Comparison of ENCODE assay signal across 22 cellular contexts in the genomic region with DNA sequence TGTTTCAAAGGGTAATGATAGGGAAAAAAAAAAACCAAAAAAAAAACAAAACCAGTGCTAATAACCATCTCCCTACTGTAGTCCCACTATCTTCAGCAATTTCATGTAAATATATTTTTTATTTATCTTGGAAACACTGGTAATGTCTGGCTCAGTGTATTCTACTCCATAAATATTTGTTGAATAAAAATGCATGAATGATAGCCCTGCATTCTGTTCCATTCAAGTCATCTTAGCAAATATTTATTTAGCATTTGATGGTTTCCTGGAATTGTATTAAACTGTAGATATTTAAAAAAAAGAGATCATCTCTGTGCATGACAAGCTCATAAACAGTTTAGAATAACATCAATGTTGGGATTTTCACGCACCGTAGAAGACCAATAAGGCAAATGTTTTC. TPM values are rescaled to one million over a fixed set of nuclear protein-coding genes. Genes with fewer than 3 reads are reported as not detected.
"Had no signal": no experiment of that assay in that cellular context is flagged by ENCODE, and none has a peak within 500 bp of the region (broad histone marks: within the 10 kb centered on the region; RNA-seq: fewer than 3 reads in every experiment).

No MANE protein-coding gene starts in this region.

- ATAC-seq: gastrocnemius medialis, heart right ventricle, left colon, right lobe of liver, upper lobe of right lung had no signal

- H3K4me1 Mint-ChIP-seq: activated B cell treated with CpG ODN at 0.5 μM for 24 hours had no signal

- H3K27ac ChIP-seq: gastrocnemius medialis, heart right ventricle, neural progenitor cell, ovary, right lobe of liver, stomach, testis, upper lobe of right lung had no signal

- H3K27ac Mint-ChIP-seq: activated B cell treated with CpG ODN at 0.5 μM for 24 hours, neural progenitor cell had no signal

- DNase-seq: activated B cell treated with CpG ODN at 0.5 μM for 24 hours, dermis blood vessel endothelial cell, gastrocnemius medialis, heart right ventricle, left colon, midbrain, ovary, right lobe of liver, stomach, testis, upper lobe of right lung had no signal

- H3K36me3 Mint-ChIP-seq: neural progenitor cell had no signal

- H3K27me3 Mint-ChIP-seq: activated B cell treated with CpG ODN at 0.5 μM for 24 hours had no signal

- H3K9me3 Mint-ChIP-seq: activated B cell treated with CpG ODN at 0.5 μM for 24 hours, neural progenitor cell had no signal

- H3K9me3 ChIP-seq: gastrocnemius medialis, heart right ventricle, ovary, right lobe of liver, stomach, testis, upper lobe of right lung had no signal

- H3K4me3 Mint-ChIP-seq: activated B cell treated with CpG ODN at 0.5 μM for 24 hours, neural progenitor cell had no signal

- H3K4me3 ChIP-seq: gastrocnemius medialis, heart right ventricle, neural progenitor cell, ovary, right lobe of liver, smooth muscle cell, stomach, testis, upper lobe of right lung had no signal

- H3K4me2 ChIP-seq: neural progenitor cell, smooth muscle cell had no signal

- H3K36me3 ChIP-seq: gastrocnemius medialis, heart right ventricle, neural progenitor cell, ovary, right lobe of liver, stomach, upper lobe of right lung had no signal

- H3K27me3 ChIP-seq: gastrocnemius medialis, heart right ventricle, neural progenitor cell, ovary, right lobe of liver, stomach, testis, upper lobe of right lung had no signal

- H3K4me1 ChIP-seq: gastrocnemius medialis, right lobe of liver, stomach, upper lobe of right lung had no signal

- H2AFZ ChIP-seq: neural progenitor cell had no signal

- H3K9ac ChIP-seq: neural progenitor cell had no signal

RNA-seq across cellular contexts. Expression of gene IL23R, which starts 24.2 kb away (rescaled TPM):
- total RNA-seq: activated B cell treated with CpG ODN at 0.5 μM for 24 hours, astrocyte, bronchial epithelial cell, cerebellum, dermis blood vessel endothelial cell, epithelial cell of proximal tubule, gastrocnemius medialis, heart right ventricle, lung microvascular endothelial cell, myocyte, ovary, pulmonary artery endothelial cell, smooth muscle cell had no signal
- polyA plus RNA-seq: adipose tissue, heart right ventricle, smooth muscle cell, stomach had no signal

RNA-seq across cellular contexts. Expression of gene C1orf141, which starts 55.6 kb away (rescaled TPM):
- total RNA-seq: activated B cell treated with CpG ODN at 0.5 μM for 24 hours; astrocyte; bronchial epithelial cell; cerebellum; dermis blood vessel endothelial cell; epithelial cell of proximal tubule; gastrocnemius medialis; heart right ventricle; left colon; lung microvascular endothelial cell; myocyte; pulmonary artery endothelial cell; right lobe of liver; smooth muscle cell; stomach; T-helper 2 cell treated with Interferon-gamma antibody and Interleukin-4, amounts not matched to agents 100 ng/mL and 5 ng/mL, for 36 hours; upper lobe of right lung had no signal
- polyA plus RNA-seq: adipose tissue, heart right ventricle, smooth muscle cell, stomach had no signal
